Comparison of ENCODE assay signal across 8 cellular contexts in genomic region chr19:17419154-17419490, GRCh38. TPM values are rescaled to one million over a fixed set of nuclear protein-coding genes. Genes with fewer than 3 reads are reported as not detected.
DNase-seq lines count a peak whose midpoint lies in the region; ATAC-seq, FAIRE-seq and TF ChIP-seq lines count a peak whose summit lies in the region.

No MANE protein-coding gene starts in this region.

- H3K27me3 Mint-ChIP-seq in progenitor cell of endocrine pancreas = no peaks in the 10 kb centered on the region

- peak overlapping the region; percentile 96 for H3K27ac Mint-ChIP-seq in progenitor cell of endocrine pancreas

- peaks cover 12% of the 10 kb centered on the region for H3K4me1 Mint-ChIP-seq in progenitor cell of endocrine pancreas (ENCODE audit: low read depth)

- peak overlapping the region; percentile 39 to 48 for H3K4me3 ChIP-seq in esophagus (ENCODE audit: low read depth in 1 of 2, low read length in 2 of 2)

- no peak for FAIRE-seq in frontal cortex (lab: Jason Lieb, UNC)

- POLR2A ChIA-PET in RWPE1 (lab: Yijun Ruan, JAX; ENCODE audit: low non-redundant PET) = interaction anchor here (0.5 to 0.7 kb wide), 6 partner anchors 14 to 741 kb away, joined by 3 to 13 read pairs (median 4); partner anchors contain the start of gene BST2

- H3K4me1 ChIP-seq in esophagus (ENCODE audit: control insufficient read depth in 2 of 2, insufficient read depth in 2 of 2, low read length in 1 of 2) = peaks cover 0 to 2% of the 10 kb centered on the region in 2 donors

- H3K36me3 Mint-ChIP-seq in progenitor cell of endocrine pancreas (ENCODE audit: insufficient read depth) = peaks cover 2% of the 10 kb centered on the region

- no peaks in the 10 kb centered on the region for H3K9me3 Mint-ChIP-seq in progenitor cell of endocrine pancreas (ENCODE audit: low read depth)

- TF ChIP-seq CTCF in RWPE1 (conservative IDR thresholded peaks at IDR 0.05; ENCODE audit: low read depth) (no peak), progenitor cell of endocrine pancreas (IDR thresholded peaks at IDR 0.05; ENCODE audit: unreplicated experiment) (no peak)

- no peaks in the 10 kb centered on the region for H3K27me3 ChIP-seq in esophagus (ENCODE audit: control insufficient read depth in 1 of 2, insufficient read depth in 2 of 2, low read length in 2 of 2)

- no peaks in the 10 kb centered on the region for H3K9me3 ChIP-seq in esophagus (ENCODE audit: control insufficient read depth in 2 of 2, insufficient read depth in 1 of 2, low read depth in 1 of 2, low read length in 1 of 2)

- H3K27ac ChIP-seq in RWPE1 = peak overlapping the region; percentile 87
- peak overlapping the region in 1 of 2 donors; percentile 81 for H3K27ac ChIP-seq in esophagus (ENCODE audit: low read depth in 2 of 2, low read length in 1 of 2)

- 31 to 42% methylated on average over 6 of the region's 6 CpGs for WGBS in esophagus, 2 donors

- CTCF ChIA-PET in RWPE1 (lab: Yijun Ruan, JAX) = interaction anchor here (0.5 to 0.8 kb wide), 3 partner anchors 47 to 91 kb away, joined by 3 read pairs; no protein-coding TSS in a partner anchor

- DNase-seq in ELR (ENCODE audit: low read depth) (peak; percentile 27), RWPE1 (ENCODE audit: low spot score) (no peak), progenitor cell of endocrine pancreas (ENCODE audit: low spot score, unreplicated experiment) (no peak), frontal cortex (ENCODE audit: low spot score in 2 of 2) (no peak), midbrain (lab: John Stamatoyannopoulos, UW) (no peak)
- DNase-seq in stimulated activated CD4-positive, alpha-beta T cell treated with anti-CD3 and anti-CD28 coated beads, Interleukin-12 subunit alpha, Interleukin-12 subunit beta, amount 100 ng/mL, for 4 hours = no peak

- H3K4me3 Mint-ChIP-seq in progenitor cell of endocrine pancreas (ENCODE audit: low read depth) = peak overlapping the region; percentile 79

- peaks cover 0 to 8% of the 10 kb centered on the region in 2 donors for H3K36me3 ChIP-seq in esophagus (ENCODE audit: control insufficient read depth in 2 of 2, insufficient read depth in 2 of 2, low read length in 1 of 2)

- no peak for ATAC-seq in GM18498 (IDR thresholded peaks at IDR 0.05; ENCODE audit: unreplicated experiment)

RNA-seq across cellular contexts. Expression of gene MVB12A, which starts 0.7 kb away (rescaled TPM):
- 10 to 100 TPM; 64.2 to 66.8 TPM for polyA plus RNA-seq in esophagus
- total RNA-seq in progenitor cell of endocrine pancreas (50.7 and 56.6 TPM in 2 replicates), frontal cortex (17.5 TPM)

RNA-seq across cellular contexts. Expression of gene BST2, which starts 13.7 kb away (rescaled TPM):
- polyA plus RNA-seq in esophagus = 10 to 100 TPM in 1 of 2 donors, 1 to 10 TPM in 1; 8.5 to 17.6 TPM
- total RNA-seq in progenitor cell of endocrine pancreas (0.60 and 0.67 TPM in 2 replicates), frontal cortex (1.6 TPM)

RNA-seq across cellular contexts. Expression of gene CCDC194, which starts 25.1 kb away (rescaled TPM):
- not detected for polyA plus RNA-seq in esophagus
- total RNA-seq in progenitor cell of endocrine pancreas = not detected in 2 replicates
- not detected for total RNA-seq in frontal cortex

RNA-seq across cellular contexts. Expression of gene TMEM221, which starts 29.3 kb away (rescaled TPM):
- under 1 TPM; 0.13 to 0.20 TPM for polyA plus RNA-seq in esophagus
- total RNA-seq in progenitor cell of endocrine pancreas (3.6 and 4.5 TPM in 2 replicates), frontal cortex (0.82 TPM)

RNA-seq across cellular contexts. Expression of gene NXNL1, which starts 41.6 kb away (rescaled TPM):
- polyA plus RNA-seq in esophagus = not detected
- not detected in 2 replicates for total RNA-seq in progenitor cell of endocrine pancreas
- total RNA-seq in frontal cortex = not detected
